ENCODE assay signal across 33 cellular contexts in genomic region chr19:55838251-55838650, GRCh38. TPM values are rescaled to one million over a fixed set of nuclear protein-coding genes. Genes with fewer than 3 reads are reported as not detected.
"Had no signal": no experiment of that assay in that cellular context is flagged by ENCODE, and none has a peak within 500 bp of the region (broad histone marks: within the 10 kb centered on the region; RNA-seq: fewer than 3 reads in every experiment).

No MANE protein-coding gene starts in this region.

- ATAC-seq: natural killer cell; right lobe of liver; stimulated activated memory B cell treated with anti-CD40 and anti-IgM and Interleukin-4, amounts not matched to agents 10 μg/mL and 1 μg/mL and 100 μg/mL, for 72 hours; stimulated activated naive CD8-positive, alpha-beta T cell treated with anti-CD3 and anti-CD28 coated beads, Interleukin-15, amount 100 ng/mL, for 72 hours had no signal

- H2AFZ ChIP-seq: neural progenitor cell had no signal

- H3K27ac ChIP-seq: left ventricle myocardium inferior, neural progenitor cell, neutrophil, ovary, right atrium auricular region, right lobe of liver, tibial nerve, vagina had no signal

- H3K9ac ChIP-seq: neural progenitor cell had no signal

- H3K4me1 Mint-ChIP-seq: memory B cell; naive B cell; natural killer cell; nephron progenitor cell; neural progenitor cell; stimulated activated memory B cell treated with anti-CD40 and anti-IgM and Interleukin-4, amounts not matched to agents 10 μg/mL and 1 μg/mL and 100 μg/mL, for 72 hours; stimulated activated naive CD8-positive, alpha-beta T cell treated with anti-CD3 and anti-CD28 coated beads, Interleukin-15, amount 100 ng/mL, for 72 hours had no signal

- H3K9me3 ChIP-seq: right lobe of liver, vagina had no signal

- H3K4me2 ChIP-seq: neural progenitor cell, smooth muscle cell had no signal

- H3K4me3 Mint-ChIP-seq: memory B cell; naive B cell; natural killer cell; nephron progenitor cell; neural progenitor cell; stimulated activated memory B cell treated with anti-CD40 and anti-IgM and Interleukin-4, amounts not matched to agents 10 μg/mL and 1 μg/mL and 100 μg/mL, for 72 hours; stimulated activated naive CD8-positive, alpha-beta T cell treated with anti-CD3 and anti-CD28 coated beads, Interleukin-15, amount 100 ng/mL, for 72 hours; type B pancreatic cell had no signal

- H3K27me3 ChIP-seq: neural progenitor cell, neutrophil, ovary, right atrium auricular region, right lobe of liver, tibial nerve, vagina had no signal

- H3K36me3 Mint-ChIP-seq: memory B cell; naive B cell; natural killer cell; neural progenitor cell; stimulated activated memory B cell treated with anti-CD40 and anti-IgM and Interleukin-4, amounts not matched to agents 10 μg/mL and 1 μg/mL and 100 μg/mL, for 72 hours; type B pancreatic cell had no signal

- H3K27me3 Mint-ChIP-seq: progenitor cell of endocrine pancreas; stimulated activated memory B cell treated with anti-CD40 and anti-IgM and Interleukin-4, amounts not matched to agents 10 μg/mL and 1 μg/mL and 100 μg/mL, for 72 hours; stimulated activated naive CD8-positive, alpha-beta T cell treated with anti-CD3 and anti-CD28 coated beads, Interleukin-15, amount 100 ng/mL, for 72 hours; type B pancreatic cell had no signal

- H3K4me1 ChIP-seq: left ventricle myocardium inferior, neural progenitor cell, right atrium auricular region, right lobe of liver, tibial nerve, vagina had no signal

- DNase-seq: islet precursor cell; left ventricle myocardium inferior; naive B cell; natural killer cell; nephron progenitor cell; occipital lobe; ovary; right lobe of liver; stimulated activated CD4-positive, alpha-beta T cell treated with anti-CD3 and anti-CD28 coated beads, Interleukin-1b, Interleukin-23, amount 100 ng/mL, for 48 hours; stimulated activated CD4-positive, alpha-beta T cell treated with anti-CD3 and anti-CD28 coated beads, Interleukin-2, amount 100 ng/mL, for 48 hours; stimulated activated CD4-positive, alpha-beta T cell treated with anti-CD3 and anti-CD28 coated beads, Interleukin-4, amount 100 ng/mL, for 4 hours; stimulated activated CD8-positive, alpha-beta memory T cell treated with anti-CD3 and anti-CD28 coated beads, Interleukin-4, amount 100 ng/mL, for 48 hours; stimulated activated naive CD4-positive, alpha-beta T cell treated with Interleukin-2 at 50 U/mL for 16 hours; stimulated activated naive CD8-positive, alpha-beta T cell treated with anti-CD3 and anti-CD28 coated beads, Interleukin-15, amount 100 ng/mL, for 72 hours; substantia nigra had no signal

- H3K36me3 ChIP-seq: left ventricle myocardium inferior, neural progenitor cell, neutrophil, ovary, right atrium auricular region, right lobe of liver, tibial nerve, vagina had no signal

- H3K4me3 ChIP-seq: left ventricle myocardium inferior, lung, neural progenitor cell, ovary, right atrium auricular region, right lobe of liver, smooth muscle cell, tibial nerve, vagina had no signal

- H3K27ac Mint-ChIP-seq: memory B cell; naive B cell; natural killer cell; nephron progenitor cell; neural progenitor cell; progenitor cell of endocrine pancreas; stimulated activated memory B cell treated with anti-CD40 and anti-IgM and Interleukin-4, amounts not matched to agents 10 μg/mL and 1 μg/mL and 100 μg/mL, for 72 hours; stimulated activated naive CD8-positive, alpha-beta T cell treated with anti-CD3 and anti-CD28 coated beads, Interleukin-15, amount 100 ng/mL, for 72 hours; type B pancreatic cell had no signal

RNA-seq across cellular contexts. Expression of gene NLRP4, which starts 1.9 kb away (rescaled TPM):
- total RNA-seq: kidney epithelial cell, left ventricle myocardium inferior, lower leg skin, natural killer cell, ovary, progenitor cell of endocrine pancreas, pulmonary artery endothelial cell, renal cortical epithelial cell, right atrium auricular region, right lobe of liver, skeletal muscle tissue, smooth muscle cell, temporal lobe, tibial nerve, urinary bladder, vagina had no signal
- polyA plus RNA-seq: lung, smooth muscle cell, urinary bladder had no signal

RNA-seq across cellular contexts. Expression of gene NLRP11, which starts 6.5 kb away (rescaled TPM):
- total RNA-seq: kidney epithelial cell, left ventricle myocardium inferior, lung, natural killer cell, occipital lobe, progenitor cell of endocrine pancreas, pulmonary artery endothelial cell, renal cortical epithelial cell, right atrium auricular region, smooth muscle cell, temporal lobe, tibial nerve, urinary bladder, vagina had no signal
- polyA plus RNA-seq: lung, smooth muscle cell, urinary bladder had no signal
